In genomic region chr21:18950045-18950740, GRCh38 we compare ENCODE assay signal across 21 cellular contexts.
DNase-seq lines count a peak whose midpoint lies in the region; ATAC-seq, FAIRE-seq and TF ChIP-seq lines count a peak whose summit lies in the region.
"Had no signal": no experiment of that assay in that cellular context is flagged by ENCODE, and none has a peak within 500 bp of the region (broad histone marks: within the 10 kb centered on the region; RNA-seq: fewer than 3 reads in every experiment).

No MANE protein-coding gene starts in this region.

- no peaks in the 10 kb centered on the region; the same call in 2 of the 3 replicates for H3K4me1 Mint-ChIP-seq in GM23338
- no peaks in the 10 kb centered on the region for H3K4me1 Mint-ChIP-seq in activated naive CD4-positive, alpha-beta T cell treated with anti-CD3 and anti-CD28 coated beads for 36 hours (ENCODE audit: low read depth)
- H3K4me1 Mint-ChIP-seq: CD4-positive, alpha-beta memory T cell had no signal

- POLR2A ChIA-PET in K562 (lab: Yijun Ruan, JAX) = no interaction called here

- ATAC-seq in GM23338 (no peak), K562 (no peak), HG02852 (IDR thresholded peaks at IDR 0.05; ENCODE audit: unreplicated experiment) (no peak)
- ATAC-seq: A549, HCT116 had no signal

- DNase-seq in GM23338 (ENCODE audit: low spot score) (no peak), SK-MEL-5 (ENCODE audit: low read depth, low spot score) (peak; percentile 6), K562 (ENCODE audit: extremely low read depth in 1 of 4, low spot score in 3 of 4) (peak in 1 of 4 experiments; percentile 11), testis (peak; percentile 19), D341Med (ENCODE audit: low spot score) (no peak)
- no peak for DNase-seq in activated naive CD4-positive, alpha-beta T cell treated with anti-CD3 and anti-CD28 coated beads for 36 hours
- DNase-seq: 8988T; ACHN; AML-193; C1 segment of cervical spinal cord; Calu3; CD4-positive, alpha-beta memory T cell; COR-L47; DMS153; DND-41; GOT3; H9 had no signal

- H3K27ac ChIP-seq in GM23338 (ENCODE audit: low read depth) (no peak overlapping the region), K562 (ENCODE audit: extremely low read depth, low read depth, low read length) (no peak overlapping the region), testis (no peak overlapping the region)
- H3K27ac ChIP-seq: A549 had no signal

- in situ Hi-C loops in SK-MEL-5 (cut with HindIII; ENCODE audit: low pct_unique_long_range_greater_than_20kb, low sequenced_read_pairs) = no loop called here
- in situ Hi-C loops in K562 (cut with MboI) = no loop called here

- no peaks in the 10 kb centered on the region for H3K36me3 Mint-ChIP-seq in GM23338 (ENCODE audit: low read depth)
- H3K36me3 Mint-ChIP-seq in activated naive CD4-positive, alpha-beta T cell treated with anti-CD3 and anti-CD28 coated beads for 36 hours (ENCODE audit: low read depth) = no peaks in the 10 kb centered on the region
- H3K36me3 Mint-ChIP-seq: CD4-positive, alpha-beta memory T cell had no signal

- 0 out of 2 replicates have a peak overlapping the region, but pooled peaks have one; percentile 54 for H2AFZ ChIP-seq in GM23338
- no peak overlapping the region for H2AFZ ChIP-seq in K562 (ENCODE audit: low read depth, low read length)

- no peaks in the 10 kb centered on the region for H3K9me2 ChIP-seq in GM23338 (ENCODE audit: insufficient read depth)

- H3K36me3 ChIP-seq in GM23338 (ENCODE audit: insufficient read depth) (no peaks in the 10 kb centered on the region), K562 (ENCODE audit: control insufficient read depth, insufficient read depth, low read length) (no peaks in the 10 kb centered on the region), testis (ENCODE audit: low read depth, missing control alignments) (no peaks in the 10 kb centered on the region)

- H3K27me3 Mint-ChIP-seq in GM23338 (ENCODE audit: insufficient read depth, low read depth, poor library complexity) = peaks cover 8% of the 10 kb centered on the region
- H3K27me3 Mint-ChIP-seq in activated naive CD4-positive, alpha-beta T cell treated with anti-CD3 and anti-CD28 coated beads for 36 hours (ENCODE audit: low read depth) = no peaks in the 10 kb centered on the region
- H3K27me3 Mint-ChIP-seq: CD4-positive, alpha-beta memory T cell had no signal

- H3K9me3 ChIP-seq in K562 (replicated peaks; ENCODE audit: control insufficient read depth, insufficient read depth, low read depth, low read length) (no peaks in the 10 kb centered on the region), testis (no peaks in the 10 kb centered on the region)
- H3K9me3 ChIP-seq: A549 had no signal

- H3K4me3 ChIP-seq in GM23338 (no peak overlapping the region), K562 (no peak overlapping the region), testis (no peak overlapping the region)
- H3K4me3 ChIP-seq: A549 had no signal

- no TSS peak for BruUV-seq in K562 (replicated peaks; lab: Mats Ljungman, UMichigan)

- TF ChIP-seq CTCF in GM23338 (conservative IDR thresholded peaks at IDR 0.05; ENCODE audit: low read depth in 2 of 2) (no peak), K562 (IDR thresholded peaks at IDR 0.05 in 2 of 3, conservative IDR thresholded peaks at IDR 0.05 in 1 of 3; ENCODE audit: insufficient read depth in 2 of 3, low read depth in 1 of 3, low read length in 3 of 3) (no peak), testis (IDR thresholded peaks at IDR 0.05) (no peak)

- H3F3A ChIP-seq in GM23338 (replicated peaks; ENCODE audit: low read depth) = no peaks in the 10 kb centered on the region

- TF ChIP-seq EP300 in K562 (IDR thresholded peaks at IDR 0.05; ENCODE audit: low read length) = no peak

- no peaks in the 10 kb centered on the region for H3K27me3 ChIP-seq in GM23338 (ENCODE audit: insufficient read depth)
- no peaks in the 10 kb centered on the region for H3K27me3 ChIP-seq in K562 (ENCODE audit: control insufficient read depth in 2 of 2, insufficient read depth in 2 of 2, low read length in 2 of 2)
- no peaks in the 10 kb centered on the region for H3K27me3 ChIP-seq in testis

- no peak for FAIRE-seq in K562 (lab: Jason Lieb, UNC)
- FAIRE-seq: A549, GM12892 had no signal

- H3K9ac ChIP-seq in K562 (ENCODE audit: insufficient read depth in 1 of 2, low read depth in 2 of 2, low read length in 2 of 2) = no peak overlapping the region

- CTCF ChIA-PET in K562 (lab: Yijun Ruan, JAX; ENCODE audit: low intra/inter-chr PET ratio) = no interaction called here
- CTCF ChIA-PET in activated naive CD4-positive, alpha-beta T cell treated with anti-CD3 and anti-CD28 coated beads for 36 hours (lab: Charles Lee) = no interaction called here

- no peaks in the 10 kb centered on the region; the same call in 2 of the 3 replicates for H3K9me3 Mint-ChIP-seq in GM23338
- peaks cover 4% of the 10 kb centered on the region for H3K9me3 Mint-ChIP-seq in activated naive CD4-positive, alpha-beta T cell treated with anti-CD3 and anti-CD28 coated beads for 36 hours
- H3K9me3 Mint-ChIP-seq: H9 had no signal

- H3K4me1 ChIP-seq in GM23338 (ENCODE audit: insufficient read depth) (no peaks in the 10 kb centered on the region), K562 (replicated peaks in 1 of 2; ENCODE audit: control insufficient read depth in 2 of 2, insufficient read depth in 2 of 2, low read length in 2 of 2) (no peaks in the 10 kb centered on the region), testis (no peaks in the 10 kb centered on the region)
- H3K4me1 ChIP-seq: A549 had no signal

- no peak for TF ChIP-seq RAD21 in K562 (CRISPR knock-in tag; conservative IDR thresholded peaks at IDR 0.05 in 1 of 2, IDR thresholded peaks at IDR 0.05 in 1 of 2)

- H3K27ac Mint-ChIP-seq in GM23338 = no peak overlapping the region
- no peak overlapping the region for H3K27ac Mint-ChIP-seq in activated naive CD4-positive, alpha-beta T cell treated with anti-CD3 and anti-CD28 coated beads for 36 hours
- H3K27ac Mint-ChIP-seq: CD4-positive, alpha-beta memory T cell; H9 had no signal

- no peaks in the 10 kb centered on the region for H3K9me1 ChIP-seq in K562 (ENCODE audit: control insufficient read depth, insufficient read depth, low read length)

- no peak overlapping the region for H3K4me3 Mint-ChIP-seq in GM23338
- H3K4me3 Mint-ChIP-seq in activated naive CD4-positive, alpha-beta T cell treated with anti-CD3 and anti-CD28 coated beads for 36 hours = no peak overlapping the region
- H3K4me3 Mint-ChIP-seq: CD4-positive, alpha-beta memory T cell; H9 had no signal

- H3K4me2 ChIP-seq in GM23338 (no peak overlapping the region), K562 (ENCODE audit: insufficient read depth, low read length) (no peak overlapping the region)
- H3K4me2 ChIP-seq: A549 had no signal

- intact Hi-C loops in K562 (cut with micrococcal nuclease) = no loop called here
- intact Hi-C loops in testis (cut with DNase I; ENCODE audit: low total_unique reads) = no loop called here
- intact Hi-C loops in activated naive CD4-positive, alpha-beta T cell treated with anti-CD3 and anti-CD28 coated beads for 36 hours (cut with micrococcal nuclease) = loop anchor here (10.0 kb wide), 1 partner anchor 1935 kb away; no protein-coding TSS in a partner anchor

- no peak for TF ChIP-seq POLR2A in K562 (conservative IDR thresholded peaks at IDR 0.05)
- TF ChIP-seq POLR2A in testis (IDR thresholded peaks at IDR 0.05) = no peak

- no peaks in the 10 kb centered on the region for H3K79me2 ChIP-seq in GM23338 (replicated peaks; ENCODE audit: insufficient read depth)
- no peaks in the 10 kb centered on the region for H3K79me2 ChIP-seq in K562 (ENCODE audit: control insufficient read depth, insufficient read depth, low read length)

- 2% methylated on average over 12 of the region's 13 CpGs for WGBS in K562 (ENCODE audit: insufficient coverage, low coverage, missing lambda C conversion rate)
- 56 to 70% methylated on average over 13 of the region's 13 CpGs for WGBS in testis, 2 donors

- H4K20me1 ChIP-seq in GM23338 (replicated peaks; ENCODE audit: insufficient read depth) = no peaks in the 10 kb centered on the region
- no peaks in the 10 kb centered on the region for H4K20me1 ChIP-seq in K562 (replicated peaks; ENCODE audit: control insufficient read depth, insufficient read depth, low read length)

TF ChIP-seq in GM23338, 12 proteins besides CTCF, POLR2A, EP300 and RAD21:
- TF ChIP-seq CREB1 (CRISPR knock-in tag; IDR thresholded peaks at IDR 0.05; ENCODE audit: low read depth) = no peak

Comparison
In these comparisons a context has a peak if more than half of its experiments do, and no peak if none do; other contexts are left out.
1. DNase-seq: peak in SK-MEL-5 (single experiment) and testis (single experiment); none in GM23338 (single experiment), activated naive CD4-positive, alpha-beta T cell treated with anti-CD3 and anti-CD28 coated beads for 36 hours (single experiment) and D341Med (single experiment).